Comparison of ENCODE assay signal across 13 cellular contexts in the genomic region with DNA sequence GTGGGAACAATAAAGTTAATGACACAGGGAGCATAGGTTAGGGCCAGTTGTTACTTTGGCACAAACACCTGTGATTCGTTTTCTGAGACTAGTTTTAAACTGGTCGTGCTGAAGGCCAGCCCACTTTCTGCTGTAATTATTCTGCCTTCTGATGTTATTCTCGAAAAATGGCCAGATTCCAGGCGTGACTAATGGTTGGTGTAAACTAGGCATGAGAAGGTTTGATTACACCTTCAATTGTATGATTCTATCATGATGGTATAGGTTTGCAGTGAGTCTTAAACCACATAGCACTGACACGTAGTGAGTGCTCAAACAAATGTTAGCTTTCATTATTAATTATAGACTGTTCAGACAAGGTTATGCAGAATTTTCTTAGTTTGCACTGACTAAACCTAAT. TPM values are rescaled to one million over a fixed set of nuclear protein-coding genes. Genes with fewer than 3 reads are reported as not detected.
A peak's percentile ranks its signal among the peaks of the same experiment; 100 is the strongest.
DNase-seq lines count a peak whose midpoint lies in the region; ATAC-seq and TF ChIP-seq lines count a peak whose summit lies in the region.
"Had no signal": no experiment of that assay in that cellular context is flagged by ENCODE, and none has a peak within 500 bp of the region (broad histone marks: within the 10 kb centered on the region; RNA-seq: fewer than 3 reads in every experiment).

No MANE protein-coding gene starts in this region.

- peaks cover 33 to 57% of the 10 kb centered on the region in 2 experiments for H3K36me3 ChIP-seq in SK-N-SH (replicated peaks in 1 of 2; ENCODE audit: control insufficient read depth in 1 of 2, insufficient read depth in 2 of 2, low read length in 1 of 2)
- H3K36me3 ChIP-seq: ovary had no signal

- no peaks in the 10 kb centered on the region for H3K4me1 ChIP-seq in SK-N-SH (ENCODE audit: control insufficient read depth in 1 of 2, insufficient read depth in 2 of 2, low read depth in 1 of 2, low read length in 1 of 2)

- H4K20me1 ChIP-seq in SK-N-SH (ENCODE audit: insufficient read depth): no peaks in the 10 kb centered on the region; the same call in 1 of the 2 replicates

- CTCF ChIA-PET in SK-N-SH (lab: Yijun Ruan, JAX): interaction anchor here (1.6 kb wide), 1 partner anchor 10 kb away, joined by 5 read pairs; no protein-coding TSS in a partner anchor

- H3K79me2 ChIP-seq in SK-N-SH (ENCODE audit: insufficient read depth): peaks cover 11% of the 10 kb centered on the region; the same call in 1 of the 2 replicates

- TF ChIP-seq EP300 in SK-N-SH (IDR thresholded peaks at IDR 0.05; ENCODE audit: borderline replicate concordance in 1 of 2, low read depth in 1 of 2, low read length in 1 of 2): no peak

- 43% methylated on average over 5 of the region's 5 CpGs for WGBS in SK-N-SH (ENCODE audit: low lambda C conversion rate)

- H3K27ac ChIP-seq in SK-N-SH (ENCODE audit: low read depth in 2 of 2, low read length in 1 of 2): peak overlapping the region in 1 of 2 experiments; percentile 10; a peak in 2 of 4 replicates
- H3K27ac ChIP-seq: BLaER1, ovary, WERI-Rb-1 had no signal

- no peaks in the 10 kb centered on the region for H3K27me3 ChIP-seq in SK-N-SH (ENCODE audit: insufficient read depth)
- H3K27me3 ChIP-seq: BLaER1, ovary had no signal

- H3K9me2 ChIP-seq in SK-N-SH: no peaks in the 10 kb centered on the region

- ATAC-seq in GM21786 (IDR thresholded peaks at IDR 0.05; ENCODE audit: unreplicated experiment): no peak
- no peak for ATAC-seq in GM18520 (IDR thresholded peaks at IDR 0.05; ENCODE audit: unreplicated experiment)

- no peak overlapping the region for H3K4me3 ChIP-seq in SK-N-SH (ENCODE audit: low read depth in 2 of 2, low read length in 1 of 2)
- H3K4me3 ChIP-seq in fibroblast of mammary gland (ENCODE audit: control insufficient read depth, low read depth, low read length): no peak overlapping the region
- H3K4me3 ChIP-seq: BLaER1, ovary had no signal

- POLR2A ChIA-PET in SK-N-SH (lab: Yijun Ruan, JAX): no interaction called here

- no peak overlapping the region for H2AFZ ChIP-seq in SK-N-SH (ENCODE audit: low read depth)

- DNase-seq in A172 (ENCODE audit: low spot score) (peak; percentile 69), HCEC 1CT (peak; percentile 88), SK-N-SH (no peak), fibroblast of mammary gland (ENCODE audit: low read depth) (peak; percentile 94), SIG-M5 treated with dmso at 0.1 percent for 504 hours (lab: John Stamatoyannopoulos, UW; ENCODE audit: unreplicated experiment) (no peak), LoVo (ENCODE audit: low spot score) (no peak)
- DNase-seq: effector CD4-positive, alpha-beta T cell; left cardiac atrium; WERI-Rb-1 had no signal

- no peak for TF ChIP-seq RAD21 in SK-N-SH (IDR thresholded peaks at IDR 0.05; ENCODE audit: low read length)

- no peak overlapping the region for H3K4me2 ChIP-seq in SK-N-SH
- H3K4me2 ChIP-seq: BLaER1 had no signal

- no peaks in the 10 kb centered on the region for H3K9me3 ChIP-seq in SK-N-SH
- H3K9me3 ChIP-seq: BLaER1, ovary had no signal

- H3F3A ChIP-seq in SK-N-SH (replicated peaks; ENCODE audit: insufficient read depth): peaks cover 27% of the 10 kb centered on the region

- H3K9ac ChIP-seq in SK-N-SH: no peak overlapping the region
- H3K9ac ChIP-seq: BLaER1 had no signal

- TF ChIP-seq CTCF in SK-N-SH (IDR thresholded peaks at IDR 0.05): no peak
- TF ChIP-seq CTCF in fibroblast of mammary gland (conservative IDR thresholded peaks at IDR 0.05; ENCODE audit: control insufficient read depth, insufficient read depth, low read depth, low read length): no peak

TF ChIP-seq in SK-N-SH, 30 proteins besides CTCF, POLR2A, EP300 and RAD21:
- TF ChIP-seq TAF1 (IDR thresholded peaks at IDR 0.05; ENCODE audit: borderline replicate concordance, low read depth, low read length): no peak
- TF ChIP-seq NFIC (IDR thresholded peaks at IDR 0.05; ENCODE audit: borderline replicate concordance): peak; percentile 20; the same call in 1 of the 2 replicates

RNA-seq across cellular contexts. Expression of a gene that starts 39.0 kb away (rescaled TPM):
- total RNA-seq in A172 (2014; rRNA removed; shearing (Covaris generic)): 13.2 and 40.3 TPM in 2 replicates
- polyA plus RNA-seq in SK-N-SH (2012; rRNA removed): 47.6 and 53.0 TPM in 2 replicates
- polyA plus RNA-seq in SK-N-SH (2012; cell fraction: cytosol; rRNA removed): 24.1 and 41.5 TPM in 2 replicates
- 111 and 208 TPM in 2 replicates for polyA plus RNA-seq in SK-N-SH (2012; cell fraction: nucleus; rRNA removed)

RNA-seq across cellular contexts. Expression of a gene that starts 45.4 kb away (rescaled TPM):
- total RNA-seq in A172 (2014; rRNA removed; shearing (Covaris generic)): 8.5 and 10.2 TPM in 2 replicates
- polyA plus RNA-seq in SK-N-SH (2012; rRNA removed): 15.8 and 18.1 TPM in 2 replicates
- 6.9 and 12.1 TPM in 2 replicates for polyA plus RNA-seq in SK-N-SH (2012; cell fraction: cytosol; rRNA removed)
- 32.9 and 37.6 TPM in 2 replicates for polyA plus RNA-seq in SK-N-SH (2012; cell fraction: nucleus; rRNA removed)

Comparison
In these comparisons a context has a peak if more than half of its experiments do, and no peak if none do; other contexts are left out.
1. DNase-seq: peak in A172 (single experiment), HCEC 1CT (single experiment) and fibroblast of mammary gland (single experiment); none in SK-N-SH (single experiment), SIG-M5 treated with dmso at 0.1 percent for 504 hours (single experiment) and LoVo (single experiment).